In genomic region chr20:5596401-5597193, GRCh38 we compare ENCODE assay signal across 16 cellular contexts. TPM values are rescaled to one million over a fixed set of nuclear protein-coding genes. Genes with fewer than 3 reads are reported as not detected.
DNase-seq lines count a peak whose midpoint lies in the region; ATAC-seq and TF ChIP-seq lines count a peak whose summit lies in the region.
"Had no signal": no experiment of that assay in that cellular context is flagged by ENCODE, and none has a peak within 500 bp of the region (broad histone marks: within the 10 kb centered on the region; RNA-seq: fewer than 3 reads in every experiment).

No MANE protein-coding gene starts in this region.

- no peak for DNase-seq in CD8-positive, alpha-beta memory T cell
- DNase-seq in mammary epithelial cell (no peak), epidermal melanocyte (ENCODE audit: insufficient read length, low spot score) (no peak), kidney glomerular epithelial cell (lab: John Stamatoyannopoulos, UW) (no peak), ovary (no peak)
- DNase-seq: Caco-2; effector CD4-positive, alpha-beta T cell; H7; MV-4-11; NCI-H524; stimulated activated CD4-positive, alpha-beta T cell treated with anti-CD3 and anti-CD28 coated beads, Interleukin-2, amount 100 ng/mL, for 48 hours; substantia nigra had no signal

- dilution Hi-C loops in mammary epithelial cell (cut with HindIII; ENCODE audit: low sequenced_read_pairs), result no loop called here

- TF ChIP-seq EP300 in ovary (IDR thresholded peaks at IDR 0.05), result no peak

- no peaks in the 10 kb centered on the region for H3K9me3 Mint-ChIP-seq in CD8-positive, alpha-beta memory T cell

- in situ Hi-C loops in mammary epithelial cell (cut with MboI; ENCODE audit: low sequenced_read_pairs in 2 of 2), result loop anchor here in 1 of 2 donors (10.0 kb wide), 1 partner anchor 178 kb away; no protein-coding TSS in a partner anchor

- POLR2A ChIA-PET in CD8-positive, alpha-beta memory T cell (lab: Charles Lee), result no interaction called here

- peak; percentile 24 for ATAC-seq in GM18861 (IDR thresholded peaks at IDR 0.05; ENCODE audit: unreplicated experiment)
- peak; percentile 32 for ATAC-seq in HG02981 (IDR thresholded peaks at IDR 0.05; ENCODE audit: unreplicated experiment)
- no peak for ATAC-seq in GM21447 (IDR thresholded peaks at IDR 0.05; ENCODE audit: unreplicated experiment)

- no peak for TF ChIP-seq POLR2A in ovary (IDR thresholded peaks at IDR 0.05)

- H2AFZ ChIP-seq in mammary epithelial cell (ENCODE audit: low read depth, low read length), result no peak overlapping the region
- H2AFZ ChIP-seq: parathyroid adenoma had no signal

- CTCF ChIA-PET in CD8-positive, alpha-beta memory T cell (lab: Charles Lee), result interaction anchor here (1.2 to 1.3 kb wide), 2 partner anchors 61 to 67 kb away, joined by 3 read pairs; no protein-coding TSS in a partner anchor
- CTCF ChIA-PET in mammary epithelial cell (lab: Charles Lee; ENCODE audit: low non-redundant PET), result no interaction called here

- H3K36me3 ChIP-seq in CD8-positive, alpha-beta memory T cell (ENCODE audit: insufficient read depth, low read length), result peaks cover 24% of the 10 kb centered on the region
- H3K36me3 ChIP-seq in mammary epithelial cell (ENCODE audit: insufficient read depth, low read length) (peaks cover 37% of the 10 kb centered on the region), ovary (no peaks in the 10 kb centered on the region)

- H3K27me3 Mint-ChIP-seq in CD8-positive, alpha-beta memory T cell, result no peaks in the 10 kb centered on the region

- H3K4me3 Mint-ChIP-seq in CD8-positive, alpha-beta memory T cell, result peak overlapping the region in 2 of 7 donors; percentile 6 to 32

- no TSS peak for BruUV-seq in mammary epithelial cell (replicated peaks; lab: Mats Ljungman, UMichigan)

- H3K27ac Mint-ChIP-seq in CD8-positive, alpha-beta memory T cell, result peak overlapping the region; percentile 27 to 88 (median 70)

- peaks cover 38% of the 10 kb centered on the region for H3K79me2 ChIP-seq in mammary epithelial cell (ENCODE audit: insufficient read depth, low read length)
- H3K79me2 ChIP-seq: parathyroid adenoma had no signal

- no peaks in the 10 kb centered on the region for H4K20me1 ChIP-seq in mammary epithelial cell (ENCODE audit: insufficient read depth, low read length)

- intact Hi-C loops in mammary epithelial cell (cut with micrococcal nuclease) (no loop called here), ovary (cut with DNase I) (no loop called here)

- 93% methylated on average over 4 of the region's 4 CpGs for WGBS in mammary epithelial cell (ENCODE audit: low coverage, missing lambda C conversion rate)
- 85 to 87% (median 85%) methylated on average over 4 of the region's 4 CpGs for WGBS in ovary, 3 donors

- H3K4me1 ChIP-seq in CD8-positive, alpha-beta memory T cell (ENCODE audit: insufficient read depth, low read length), result peaks cover 63% of the 10 kb centered on the region
- H3K4me1 ChIP-seq in mammary epithelial cell (ENCODE audit: insufficient read depth, low read length) (no peaks in the 10 kb centered on the region), ovary (ENCODE audit: insufficient read depth) (no peaks in the 10 kb centered on the region)
- H3K4me1 ChIP-seq: Caco-2, parathyroid adenoma had no signal

- H3K4me1 Mint-ChIP-seq in CD8-positive, alpha-beta memory T cell, result peaks cover 52 to 74% (median 74%) of the 10 kb centered on the region in 3 donors

- peak overlapping the region; percentile 5 for H3K9ac ChIP-seq in mammary epithelial cell (ENCODE audit: insufficient read depth, low read length)
- H3K9ac ChIP-seq: parathyroid adenoma had no signal

- no peaks in the 10 kb centered on the region for H3K9me3 ChIP-seq in CD8-positive, alpha-beta memory T cell (ENCODE audit: low read length)
- H3K9me3 ChIP-seq in mammary epithelial cell (replicated peaks; ENCODE audit: insufficient read depth, low read length) (no peaks in the 10 kb centered on the region), ovary (no peaks in the 10 kb centered on the region)
- H3K9me3 ChIP-seq: Caco-2 had no signal

- no peak overlapping the region for H3K27ac ChIP-seq in CD8-positive, alpha-beta memory T cell (ENCODE audit: low read depth, low read length)
- no peak overlapping the region for H3K27ac ChIP-seq in mammary epithelial cell (ENCODE audit: insufficient read depth, low read depth, low read length)
- H3K27ac ChIP-seq in ovary, result no peak overlapping the region
- H3K27ac ChIP-seq: parathyroid adenoma had no signal

- H3K4me2 ChIP-seq in mammary epithelial cell (ENCODE audit: insufficient read depth, low read depth, low read length), result no peak overlapping the region

- no peak overlapping the region for H3K4me3 ChIP-seq in CD8-positive, alpha-beta memory T cell (ENCODE audit: low read length)
- H3K4me3 ChIP-seq in mammary epithelial cell (replicated peaks in 1 of 3; ENCODE audit: insufficient read depth in 1 of 3, low read depth in 2 of 3, low read length in 3 of 3) (no peak overlapping the region), ovary (no peak overlapping the region)

- H3K36me3 Mint-ChIP-seq in CD8-positive, alpha-beta memory T cell, result peaks cover 0 to 80% (median 19%) of the 10 kb centered on the region in 3 donors

- H3K27me3 ChIP-seq in CD8-positive, alpha-beta memory T cell (ENCODE audit: insufficient read depth, low read length, poor library complexity, severe bottlenecking), result no peaks in the 10 kb centered on the region
- H3K27me3 ChIP-seq in mammary epithelial cell (ENCODE audit: insufficient read depth, low read length) (no peaks in the 10 kb centered on the region), ovary (no peaks in the 10 kb centered on the region)

- no peak for TF ChIP-seq CTCF in mammary epithelial cell (conservative IDR thresholded peaks at IDR 0.05 in 1 of 2, IDR thresholded peaks at IDR 0.05 in 1 of 2; ENCODE audit: extremely low read depth in 1 of 2, insufficient read depth in 1 of 2, low read depth in 1 of 2, low read length in 2 of 2)
- no peak for TF ChIP-seq CTCF in ovary (IDR thresholded peaks at IDR 0.05)

RNA-seq across cellular contexts. Expression of gene GPCPD1, which starts 14.2 kb away (rescaled TPM):
- total RNA-seq in CD8-positive, alpha-beta memory T cell, result 10 to 100 TPM; 27.8 to 30.9 TPM
- 25.6 TPM for polyA plus RNA-seq in CD8-positive, alpha-beta memory T cell
- total RNA-seq in mammary epithelial cell (10 to 100 TPM; 17.3 to 34.4 TPM), ovary (10 to 100 TPM; 22.9 to 79.6 (median 27.8) TPM)
- polyA plus RNA-seq in mammary epithelial cell (6.4 TPM), ovary (10 to 100 TPM; 12.9 to 19.4 TPM)
- 56.2 TPM for polyA minus RNA-seq in mammary epithelial cell
